In the genomic region with DNA sequence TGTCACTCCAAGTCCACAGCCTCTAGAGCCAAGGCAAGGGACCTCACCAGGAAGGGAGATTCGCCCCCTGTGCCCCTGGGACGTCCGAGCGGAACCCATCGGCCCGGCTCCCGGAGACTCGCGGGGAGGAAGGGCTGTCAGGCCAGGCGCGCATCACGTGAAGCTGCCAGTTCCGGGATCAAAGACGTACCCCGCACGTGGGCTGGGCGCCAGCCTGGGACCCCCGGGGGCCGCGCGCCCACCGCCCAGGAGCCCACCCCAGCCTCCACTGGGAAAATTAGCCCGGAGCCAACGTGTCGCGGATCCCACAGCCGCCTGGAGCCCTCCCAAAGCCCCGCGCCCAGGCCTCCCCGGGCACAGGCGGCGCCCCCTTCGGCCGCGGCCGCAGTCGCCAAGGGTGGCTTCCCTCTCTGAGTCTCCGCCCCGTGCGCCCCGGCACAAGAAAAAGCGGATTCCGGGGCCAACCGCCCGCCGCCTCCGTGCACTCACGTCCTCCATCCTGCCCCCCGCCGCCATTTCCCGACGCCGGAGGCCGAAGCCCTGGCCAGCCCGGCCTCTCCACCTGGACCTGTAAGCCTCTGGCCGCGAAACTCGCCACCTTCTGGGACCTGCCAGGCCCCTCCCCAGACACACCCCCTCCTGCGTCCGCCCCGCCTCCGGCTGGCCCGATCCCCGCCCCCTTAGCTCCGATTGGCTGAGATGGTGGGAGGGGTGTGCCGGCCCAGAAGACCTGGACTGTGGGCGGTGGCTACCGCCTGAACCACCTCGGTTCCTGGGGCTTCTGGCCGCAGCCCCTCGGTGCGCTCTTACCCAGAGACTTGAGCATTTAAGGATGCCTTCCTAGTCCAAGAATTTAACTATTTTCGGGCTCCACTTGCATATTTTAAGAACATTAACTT, we compare ENCODE assay signal across 8 cellular contexts. TPM values are rescaled to one million over a fixed set of nuclear protein-coding genes. Genes with fewer than 3 reads are reported as not detected.
DNase-seq lines count a peak whose midpoint lies in the region; FAIRE-seq and TF ChIP-seq lines count a peak whose summit lies in the region.

A gene (minus strand): TSS at position 603 of the 899 bp plus-strand sequence. CDS start 87 bp downstream, at position 516.

- TF ChIP-seq POLR2A in H54 (IDR thresholded peaks at IDR 0.05; ENCODE audit: low read depth, low read length) (peak; percentile 29), Raji (IDR thresholded peaks at IDR 0.05; ENCODE audit: insufficient read depth, low read depth, low read length) (peak; percentile 68)

- no peaks in the 10 kb centered on the region for H3K9me3 ChIP-seq in ES-I3 (ENCODE audit: control insufficient read depth, insufficient read depth, low read length)
- H3K9me3 ChIP-seq in stomach smooth muscle (ENCODE audit: control insufficient read depth in 2 of 2, low read length in 2 of 2) = no peaks in the 10 kb centered on the region

- H3K36me3 ChIP-seq in ES-I3 (ENCODE audit: insufficient read depth, low read length) (no peaks in the 10 kb centered on the region), stomach smooth muscle (ENCODE audit: control insufficient read depth in 2 of 2, insufficient read depth in 2 of 2, low read length in 2 of 2) (no peaks in the 10 kb centered on the region)

- H3K27me3 ChIP-seq in stomach smooth muscle (ENCODE audit: control insufficient read depth in 1 of 2, insufficient read depth in 2 of 2, low read length in 2 of 2) = no peaks in the 10 kb centered on the region

- no peaks in the 10 kb centered on the region for H3K9me3 Mint-ChIP-seq in neural crest cell

- H3K27ac Mint-ChIP-seq in neural crest cell (ENCODE audit: unreplicated experiment) = peak within 1 kb of the TSS; percentile 92

- peak; percentile 57 for TF ChIP-seq CTCF in fibroblast of villous mesenchyme (IDR thresholded peaks at IDR 0.05; ENCODE audit: insufficient read depth, low read depth, low read length)
- TF ChIP-seq CTCF in neural crest cell (conservative IDR thresholded peaks at IDR 0.05) = peak; percentile 48

- H3K27me3 Mint-ChIP-seq in neural crest cell (ENCODE audit: low read depth) = no peaks in the 10 kb centered on the region

- DNase-seq in H54 (ENCODE audit: insufficient read length, low spot score) (peak; percentile 73), LoVo (ENCODE audit: low spot score) (peak; percentile 95), activated gamma-delta T cell treated with Interleukin-2 at 50 U/mL for 16 hours (peak; percentile 89), fibroblast of villous mesenchyme (ENCODE audit: low read depth) (peak; percentile 91), neural crest cell (ENCODE audit: low read depth, low spot score) (peak; percentile 91)

- H3K4me1 ChIP-seq in ES-I3 (ENCODE audit: insufficient read depth, low read length) (no peaks in the 10 kb centered on the region), stomach smooth muscle (ENCODE audit: control insufficient read depth, insufficient read depth, low read length) (peaks cover 8% of the 10 kb centered on the region)

- H3K4me1 Mint-ChIP-seq in neural crest cell = peaks cover 20% of the 10 kb centered on the region

- H3K4me3 Mint-ChIP-seq in neural crest cell = peak within 1 kb of the TSS; percentile 97

- peak within 1 kb of the TSS; percentile 82 for H3K27ac ChIP-seq in stomach smooth muscle (ENCODE audit: low read length)

- H3K9ac ChIP-seq in ES-I3 (ENCODE audit: low read depth, low read length) (peak within 1 kb of the TSS; percentile 73), stomach smooth muscle (ENCODE audit: low read length in 2 of 2) (peak within 1 kb of the TSS; percentile 55 to 80)

- FAIRE-seq in H54 (lab: Jason Lieb, UNC) = no peak

- H3K4me3 ChIP-seq in fibroblast of villous mesenchyme (ENCODE audit: low read depth, low read length) = peak within 1 kb of the TSS; percentile 89
- H3K4me3 ChIP-seq in stomach smooth muscle (ENCODE audit: low read length in 2 of 2) = peak within 1 kb of the TSS; percentile 93 to 98

- no peaks in the 10 kb centered on the region for H3K36me3 Mint-ChIP-seq in neural crest cell (ENCODE audit: low read depth)

RNA-seq across cellular contexts. Expression of the gene that starts here (rescaled TPM):
- 6.8 and 11.7 TPM in 2 replicates for total RNA-seq in fibroblast of villous mesenchyme
- 14.3 and 15.1 TPM in 2 replicates for total RNA-seq in neural crest cell

Comparison
In these comparisons a context has a peak if more than half of its experiments do, and no peak if none do; other contexts are left out.
1. Peak in every context shown above with its lines: DNase-seq, H3K4me3 ChIP-seq and H3K27ac ChIP-seq.